ENCODE assay signal across 17 cellular contexts in genomic region chr12:69540606-69541386, GRCh38. TPM values are rescaled to one million over a fixed set of nuclear protein-coding genes. Genes with fewer than 3 reads are reported as not detected.
A peak's percentile ranks its signal among the peaks of the same experiment; 100 is the strongest.
DNase-seq lines count a peak whose midpoint lies in the region; ATAC-seq and TF ChIP-seq lines count a peak whose summit lies in the region.
"Had no signal": no experiment of that assay in that cellular context is flagged by ENCODE, and none has a peak within 500 bp of the region (broad histone marks: within the 10 kb centered on the region; RNA-seq: fewer than 3 reads in every experiment).

No MANE protein-coding gene starts in this region.

- H3K36me3 ChIP-seq in left lung (no peaks in the 10 kb centered on the region), H7 (replicated peaks; ENCODE audit: control insufficient read depth, insufficient read depth, low read length) (no peaks in the 10 kb centered on the region)
- H3K36me3 ChIP-seq: upper lobe of right lung had no signal

- peaks cover 12% of the 10 kb centered on the region for H3K36me3 Mint-ChIP-seq in activated T-helper 1 cell treated with anti-CD3 and anti-CD28 coated beads, Interleukin-12 subunit alpha, Interleukin-12 subunit beta, Interleukin-2, Interleukin-4 antibody, amounts not matched to agents 30 ng/mL and 10 ng/mL and 1 ng/mL, durations not matched to agents 14 hours and 24 hours and 36 hours (ENCODE audit: low read depth)

- H3K9me3 Mint-ChIP-seq in activated T-helper 1 cell treated with anti-CD3 and anti-CD28 coated beads, Interleukin-12 subunit alpha, Interleukin-12 subunit beta, Interleukin-2, Interleukin-4 antibody, amounts not matched to agents 30 ng/mL and 10 ng/mL and 1 ng/mL, durations not matched to agents 14 hours and 24 hours and 36 hours = peaks cover 15% of the 10 kb centered on the region

- peaks cover 0 to 9% of the 10 kb centered on the region in 2 donors for H3K9me3 ChIP-seq in left lung
- H3K9me3 ChIP-seq: upper lobe of right lung had no signal

- no peak overlapping the region for H3K27ac ChIP-seq in left lung
- H3K27ac ChIP-seq in dorsolateral prefrontal cortex = peak overlapping the region in 1 of 59 donors; percentile 16
- H3K27ac ChIP-seq: gastroesophageal sphincter, upper lobe of right lung had no signal

- H3K27me3 Mint-ChIP-seq in activated T-helper 1 cell treated with anti-CD3 and anti-CD28 coated beads, Interleukin-12 subunit alpha, Interleukin-12 subunit beta, Interleukin-2, Interleukin-4 antibody, amounts not matched to agents 30 ng/mL and 10 ng/mL and 1 ng/mL, durations not matched to agents 14 hours and 24 hours and 36 hours (ENCODE audit: insufficient read depth) = no peaks in the 10 kb centered on the region
- H3K27me3 Mint-ChIP-seq: CD4-positive, CD25-positive, alpha-beta regulatory T cell; progenitor cell of endocrine pancreas had no signal

- intact Hi-C loops in left lung (cut with DNase I) (no loop called here), dorsolateral prefrontal cortex (cut with DNase I) (no loop called here)
- intact Hi-C loops in activated T-helper 1 cell treated with anti-CD3 and anti-CD28 coated beads, Interleukin-12 subunit alpha, Interleukin-12 subunit beta, Interleukin-2, Interleukin-4 antibody, amounts not matched to agents 30 ng/mL and 10 ng/mL and 1 ng/mL, durations not matched to agents 14 hours and 24 hours and 36 hours (cut with micrococcal nuclease) = no loop called here

- H3K4me1 ChIP-seq in left lung = no peaks in the 10 kb centered on the region
- H3K4me1 ChIP-seq: upper lobe of right lung had no signal

- TF ChIP-seq CTCF in AG09309 (IDR thresholded peaks at IDR 0.05; ENCODE audit: control insufficient read depth, insufficient read depth, low read depth, low read length, missing control alignments) (peak; percentile 8), HFF-Myc (IDR thresholded peaks at IDR 0.05; ENCODE audit: low read depth, low read length, missing control alignments) (no peak), cardiac fibroblast (IDR thresholded peaks at IDR 0.05; ENCODE audit: low read depth, low read length) (no peak), left lung (IDR thresholded peaks at IDR 0.05) (no peak), dorsolateral prefrontal cortex (IDR thresholded peaks at IDR 0.05 in 54 of 56, conservative IDR thresholded peaks at IDR 0.05 in 2 of 56; ENCODE audit: low read depth in 1 of 56, partially characterized antibody in 56 of 56) (peak in 7 of 56 donors; percentile 11 to 37 (median 18))

- H3K4me1 Mint-ChIP-seq in activated T-helper 1 cell treated with anti-CD3 and anti-CD28 coated beads, Interleukin-12 subunit alpha, Interleukin-12 subunit beta, Interleukin-2, Interleukin-4 antibody, amounts not matched to agents 30 ng/mL and 10 ng/mL and 1 ng/mL, durations not matched to agents 14 hours and 24 hours and 36 hours (ENCODE audit: low read depth) = no peaks in the 10 kb centered on the region

- peak; percentile 84 for DNase-seq in AG09309 (ENCODE audit: low read depth)
- peak; percentile 53 for DNase-seq in HFF-Myc (ENCODE audit: extremely low read depth, low read depth)
- DNase-seq in cardiac fibroblast (ENCODE audit: low read depth in 2 of 2) = peak; percentile 60 to 61
- no peak for DNase-seq in left lung
- DNase-seq in dorsolateral prefrontal cortex = no peak
- no peak for DNase-seq in H7
- no peak for DNase-seq in activated T-helper 1 cell treated with anti-CD3 and anti-CD28 coated beads, Interleukin-12 subunit alpha, Interleukin-12 subunit beta, Interleukin-2, Interleukin-4 antibody, amounts not matched to agents 30 ng/mL and 10 ng/mL and 1 ng/mL, durations not matched to agents 14 hours and 24 hours and 36 hours (ENCODE audit: low spot score)
- DNase-seq: activated T-cell treated with anti-CD3 and anti-CD28 coated beads, Interleukin-2, amount 50 U/mL, for 1 hour; amygdala; CD4-positive, CD25-positive, alpha-beta regulatory T cell; NCI-H1436; NCI-H510A; stimulated activated CD4-positive, alpha-beta T cell treated with anti-CD3 and anti-CD28 coated beads, Interleukin-4, amount 100 ng/mL, for 1 hour; upper lobe of right lung had no signal

- H3K4me3 Mint-ChIP-seq in activated T-helper 1 cell treated with anti-CD3 and anti-CD28 coated beads, Interleukin-12 subunit alpha, Interleukin-12 subunit beta, Interleukin-2, Interleukin-4 antibody, amounts not matched to agents 30 ng/mL and 10 ng/mL and 1 ng/mL, durations not matched to agents 14 hours and 24 hours and 36 hours = no peak overlapping the region
- H3K4me3 Mint-ChIP-seq: CD4-positive, CD25-positive, alpha-beta regulatory T cell had no signal

- peak; percentile 55 for ATAC-seq in left lung
- ATAC-seq in HG03432 (IDR thresholded peaks at IDR 0.05; ENCODE audit: unreplicated experiment) = no peak
- ATAC-seq: gastroesophageal sphincter, upper lobe of right lung had no signal

- no peak overlapping the region for H3K27ac Mint-ChIP-seq in activated T-helper 1 cell treated with anti-CD3 and anti-CD28 coated beads, Interleukin-12 subunit alpha, Interleukin-12 subunit beta, Interleukin-2, Interleukin-4 antibody, amounts not matched to agents 30 ng/mL and 10 ng/mL and 1 ng/mL, durations not matched to agents 14 hours and 24 hours and 36 hours
- H3K27ac Mint-ChIP-seq: progenitor cell of endocrine pancreas had no signal

- H3K27me3 ChIP-seq in left lung (no peaks in the 10 kb centered on the region), dorsolateral prefrontal cortex (no peaks in the 10 kb centered on the region), H7 (ENCODE audit: control insufficient read depth, insufficient read depth, low read length) (no peaks in the 10 kb centered on the region)
- H3K27me3 ChIP-seq: gastroesophageal sphincter, upper lobe of right lung had no signal

- H3K4me3 ChIP-seq in AG09309 (ENCODE audit: control insufficient read depth, low read depth, low read length) = no peak overlapping the region
- no peak overlapping the region for H3K4me3 ChIP-seq in HFF-Myc (replicated peaks; ENCODE audit: low read depth, low read length)
- no peak overlapping the region for H3K4me3 ChIP-seq in cardiac fibroblast (replicated peaks in 1 of 2; ENCODE audit: low read depth in 2 of 2, low read length in 2 of 2)
- no peak overlapping the region for H3K4me3 ChIP-seq in left lung
- H3K4me3 ChIP-seq in dorsolateral prefrontal cortex = no peak overlapping the region
- H3K4me3 ChIP-seq in H7 (ENCODE audit: insufficient read depth, low read depth, low read length) = no peak overlapping the region
- H3K4me3 ChIP-seq: gastroesophageal sphincter, upper lobe of right lung had no signal

RNA-seq across cellular contexts. Expression of gene CCT2, which starts 44.5 kb away (rescaled TPM):
- 100 to 1,000 TPM; 115 to 156 TPM for total RNA-seq in left lung
- total RNA-seq in dorsolateral prefrontal cortex = 100 to 1,000 TPM in 70 of 120 experiments, 10 to 100 TPM in 50; 66.9 to 156 (median 104) TPM
- total RNA-seq in H7 (2014; rRNA removed; shearing (Covaris generic)) = 480 and 506 TPM in 2 replicates
- 442 and 447 TPM in 2 replicates for total RNA-seq in activated T-helper 1 cell treated with anti-CD3 and anti-CD28 coated beads, Interleukin-12 subunit alpha, Interleukin-12 subunit beta, Interleukin-2, Interleukin-4 antibody, amounts not matched to agents 30 ng/mL and 10 ng/mL and 1 ng/mL, durations not matched to agents 14 hours and 24 hours and 36 hours

Comparison
In these comparisons a context has a peak if more than half of its experiments do, and no peak if none do; other contexts are left out.
1. DNase-seq: peak in AG09309 (single experiment), HFF-Myc (single experiment) and cardiac fibroblast (2 of 2); none in left lung (0 of 2), dorsolateral prefrontal cortex (0 of 10), H7 (single experiment) and activated T-helper 1 cell treated with anti-CD3 and anti-CD28 coated beads, Interleukin-12 subunit alpha, Interleukin-12 subunit beta, Interleukin-2, Interleukin-4 antibody, amounts not matched to agents 30 ng/mL and 10 ng/mL and 1 ng/mL, durations not matched to agents 14 hours and 24 hours and 36 hours (single experiment).